In the genomic region with DNA sequence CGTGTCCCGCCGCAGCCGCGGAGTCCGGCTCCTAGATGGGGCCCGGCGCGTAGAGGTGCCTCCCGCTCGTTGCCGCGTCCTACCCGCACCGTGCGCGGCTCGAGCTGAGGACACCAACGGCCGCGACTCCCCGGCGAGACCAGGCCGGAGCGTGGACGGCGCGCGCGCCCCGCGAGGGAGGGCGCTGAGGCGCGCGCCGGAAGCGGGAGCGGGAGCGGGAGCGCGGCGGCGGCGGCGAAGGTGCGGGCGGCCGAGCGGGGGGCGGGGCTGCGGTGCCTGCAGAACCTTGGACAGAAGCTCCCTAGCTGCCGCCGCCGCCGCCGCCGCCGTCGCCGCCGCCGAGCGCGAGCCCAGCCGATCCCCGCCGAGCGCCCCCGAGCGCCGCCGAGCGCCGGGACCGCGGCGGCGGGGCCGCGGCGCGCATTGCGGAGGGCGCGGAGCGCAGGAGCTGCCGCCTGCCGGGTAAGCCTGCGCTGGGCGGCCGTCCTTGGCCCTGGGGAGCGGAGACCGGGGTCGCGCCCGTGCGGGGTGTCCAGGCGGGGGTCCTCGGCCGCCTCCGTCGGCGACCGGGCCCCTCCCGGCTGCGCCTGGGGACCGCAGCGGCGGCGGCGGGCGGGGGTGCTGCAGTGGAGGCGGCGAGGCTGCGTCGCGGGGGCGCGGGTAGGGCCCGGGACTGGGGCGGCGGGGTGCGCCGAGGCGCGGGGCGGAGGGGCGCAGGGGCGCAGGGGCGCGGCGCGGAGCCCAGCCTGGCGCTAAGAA, we compare ENCODE assay signal across 1 cellular context.
A peak's percentile ranks its signal among the peaks of the same experiment; 100 is the strongest.
TF ChIP-seq lines count a peak whose summit lies in the region.

Gene CDK5R1, plus strand, starts transcription at position 293 of the 759 bp plus-strand sequence. CDS start 628 bp downstream, outside the sequence.

TF ChIP-seq in HepG2, 621 proteins besides CTCF, POLR2A, EP300 and RAD21 (continued from another document and continues in another):
- 0 out of 2 replicates have a peak, but pooled peaks have one; percentile 21 for TF ChIP-seq REPIN1 (CRISPR knock-in tag; IDR thresholded peaks at IDR 0.05; ENCODE audit: borderline replicate concordance, low read depth)
- TF ChIP-seq ZNF230 (CRISPR knock-in tag; IDR thresholded peaks at IDR 0.05): no peak
- TF ChIP-seq, protein P1, sequence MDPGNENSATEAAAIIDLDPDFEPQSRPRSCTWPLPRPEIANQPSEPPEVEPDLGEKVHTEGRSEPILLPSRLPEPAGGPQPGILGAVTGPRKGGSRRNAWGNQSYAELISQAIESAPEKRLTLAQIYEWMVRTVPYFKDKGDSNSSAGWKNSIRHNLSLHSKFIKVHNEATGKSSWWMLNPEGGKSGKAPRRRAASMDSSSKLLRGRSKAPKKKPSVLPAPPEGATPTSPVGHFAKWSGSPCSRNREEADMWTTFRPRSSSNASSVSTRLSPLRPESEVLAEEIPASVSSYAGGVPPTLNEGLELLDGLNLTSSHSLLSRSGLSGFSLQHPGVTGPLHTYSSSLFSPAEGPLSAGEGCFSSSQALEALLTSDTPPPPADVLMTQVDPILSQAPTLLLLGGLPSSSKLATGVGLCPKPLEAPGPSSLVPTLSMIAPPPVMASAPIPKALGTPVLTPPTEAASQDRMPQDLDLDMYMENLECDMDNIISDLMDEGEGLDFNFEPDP (CRISPR knock-in tag; conservative IDR thresholded peaks at IDR 0.05): no peak
- TF ChIP-seq STAG1 (CRISPR knock-in tag; IDR thresholded peaks at IDR 0.05): no peak
- TF ChIP-seq, protein P2, sequence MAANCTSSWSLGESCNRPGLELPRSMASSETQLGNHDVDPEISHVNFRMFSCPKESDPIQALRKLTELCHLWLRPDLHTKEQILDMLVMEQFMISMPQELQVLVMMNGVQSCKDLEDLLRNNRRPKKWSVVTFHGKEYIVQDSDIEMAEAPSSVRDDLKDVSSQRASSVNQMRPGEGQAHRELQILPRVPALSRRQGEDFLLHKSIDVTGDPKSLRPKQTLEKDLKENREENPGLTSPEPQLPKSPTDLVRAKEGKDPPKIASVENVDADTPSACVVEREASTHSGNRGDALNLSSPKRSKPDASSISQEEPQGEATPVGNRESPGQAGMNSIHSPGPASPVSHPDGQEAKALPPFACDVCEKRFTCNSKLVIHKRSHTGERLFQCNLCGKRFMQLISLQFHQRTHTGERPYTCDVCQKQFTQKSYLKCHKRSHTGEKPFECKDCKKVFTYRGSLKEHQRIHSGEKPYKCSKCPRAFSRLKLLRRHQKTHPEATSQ (CRISPR knock-in tag; IDR thresholded peaks at IDR 0.05; ENCODE audit: borderline replicate concordance): no peak
- no peak for TF ChIP-seq MLLT10 (CRISPR knock-in tag; IDR thresholded peaks at IDR 0.05)
- no peak for TF ChIP-seq ZNF841 (CRISPR knock-in tag; IDR thresholded peaks at IDR 0.05; ENCODE audit: borderline replicate concordance)
- TF ChIP-seq, protein P3, sequence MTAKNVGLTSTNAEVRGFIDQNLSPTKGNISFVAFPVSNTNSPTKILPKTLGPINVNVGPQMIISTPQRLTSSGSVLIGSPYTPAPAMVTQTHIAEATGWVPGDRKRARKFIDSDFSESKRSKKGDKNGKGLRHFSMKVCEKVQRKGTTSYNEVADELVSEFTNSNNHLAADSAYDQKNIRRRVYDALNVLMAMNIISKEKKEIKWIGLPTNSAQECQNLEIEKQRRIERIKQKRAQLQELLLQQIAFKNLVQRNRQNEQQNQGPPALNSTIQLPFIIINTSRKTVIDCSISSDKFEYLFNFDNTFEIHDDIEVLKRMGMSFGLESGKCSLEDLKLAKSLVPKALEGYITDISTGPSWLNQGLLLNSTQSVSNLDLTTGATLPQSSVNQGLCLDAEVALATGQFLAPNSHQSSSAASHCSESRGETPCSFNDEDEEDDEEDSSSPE (CRISPR knock-in tag; IDR thresholded peaks at IDR 0.05): no peak
- TF ChIP-seq ASH2L (IDR thresholded peaks at IDR 0.05; ENCODE audit: insufficient read length, low read depth, low read length): no peak
- no peak for TF ChIP-seq CBX1 (IDR thresholded peaks at IDR 0.05; ENCODE audit: low read depth)
- TF ChIP-seq ZNF260 (CRISPR knock-in tag; IDR thresholded peaks at IDR 0.05; ENCODE audit: borderline replicate concordance, low read depth): no peak
- TF ChIP-seq MTF1 (CRISPR knock-in tag; IDR thresholded peaks at IDR 0.05): no peak
- no peak for TF ChIP-seq ZNF772 (CRISPR knock-in tag; IDR thresholded peaks at IDR 0.05)
- no peak for TF ChIP-seq EED (CRISPR knock-in tag; IDR thresholded peaks at IDR 0.05)
- TF ChIP-seq ZBTB7B (CRISPR knock-in tag; IDR thresholded peaks at IDR 0.05): no peak
- no peak for TF ChIP-seq ZFP37 (CRISPR knock-in tag; IDR thresholded peaks at IDR 0.05; ENCODE audit: borderline replicate concordance)
- no peak for TF ChIP-seq ZNF235 (CRISPR knock-in tag; IDR thresholded peaks at IDR 0.05; ENCODE audit: borderline replicate concordance)
- TF ChIP-seq IRF1 (CRISPR knock-in tag; IDR thresholded peaks at IDR 0.05; ENCODE audit: low read depth): no peak
- TF ChIP-seq ZNF501 (CRISPR knock-in tag; IDR thresholded peaks at IDR 0.05): no peak
- TF ChIP-seq ZNF142 (CRISPR knock-in tag; IDR thresholded peaks at IDR 0.05): peak; percentile 10; the same call in 1 of the 2 replicates
- TF ChIP-seq ZSCAN21 (CRISPR knock-in tag; IDR thresholded peaks at IDR 0.05; ENCODE audit: borderline replicate concordance): 0 out of 2 replicates have a peak, but pooled peaks have one; percentile 46
- no peak for TF ChIP-seq FOXA1 (IDR thresholded peaks at IDR 0.05)
- TF ChIP-seq FOXA1 (CRISPR knock-in tag; IDR thresholded peaks at IDR 0.05): no peak
- no peak for TF ChIP-seq ZNF660 (CRISPR knock-in tag; IDR thresholded peaks at IDR 0.05; ENCODE audit: borderline replicate concordance, low read depth)
- no peak for TF ChIP-seq ATF5 (CRISPR knock-in tag; IDR thresholded peaks at IDR 0.05; ENCODE audit: low read depth)
- no peak for TF ChIP-seq PHB2 (IDR thresholded peaks at IDR 0.05; ENCODE audit: partially characterized antibody)
- TF ChIP-seq ZNF331 (CRISPR knock-in tag; IDR thresholded peaks at IDR 0.05): no peak
- no peak for TF ChIP-seq ZFP1 (CRISPR knock-in tag; IDR thresholded peaks at IDR 0.05)
- 0 out of 2 replicates have a peak, but pooled peaks have one; percentile 13 for TF ChIP-seq ERF (CRISPR knock-in tag; IDR thresholded peaks at IDR 0.05)
- TF ChIP-seq, protein P4, sequence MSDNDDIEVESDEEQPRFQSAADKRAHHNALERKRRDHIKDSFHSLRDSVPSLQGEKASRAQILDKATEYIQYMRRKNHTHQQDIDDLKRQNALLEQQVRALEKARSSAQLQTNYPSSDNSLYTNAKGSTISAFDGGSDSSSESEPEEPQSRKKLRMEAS (IDR thresholded peaks at IDR 0.05): 0 out of 2 replicates have a peak, but pooled peaks have one; percentile 11
- no peak for TF ChIP-seq ATM (IDR thresholded peaks at IDR 0.05; ENCODE audit: borderline replicate concordance)
- TF ChIP-seq, protein P5, sequence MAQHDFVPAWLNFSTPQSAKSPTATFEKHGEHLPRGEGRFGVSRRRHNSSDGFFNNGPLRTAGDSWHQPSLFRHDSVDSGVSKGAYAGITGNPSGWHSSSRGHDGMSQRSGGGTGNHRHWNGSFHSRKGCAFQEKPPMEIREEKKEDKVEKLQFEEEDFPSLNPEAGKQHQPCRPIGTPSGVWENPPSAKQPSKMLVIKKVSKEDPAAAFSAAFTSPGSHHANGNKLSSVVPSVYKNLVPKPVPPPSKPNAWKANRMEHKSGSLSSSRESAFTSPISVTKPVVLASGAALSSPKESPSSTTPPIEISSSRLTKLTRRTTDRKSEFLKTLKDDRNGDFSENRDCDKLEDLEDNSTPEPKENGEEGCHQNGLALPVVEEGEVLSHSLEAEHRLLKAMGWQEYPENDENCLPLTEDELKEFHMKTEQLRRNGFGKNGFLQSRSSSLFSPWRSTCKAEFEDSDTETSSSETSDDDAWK (CRISPR knock-in tag; IDR thresholded peaks at IDR 0.05): no peak
- TF ChIP-seq, protein P6, sequence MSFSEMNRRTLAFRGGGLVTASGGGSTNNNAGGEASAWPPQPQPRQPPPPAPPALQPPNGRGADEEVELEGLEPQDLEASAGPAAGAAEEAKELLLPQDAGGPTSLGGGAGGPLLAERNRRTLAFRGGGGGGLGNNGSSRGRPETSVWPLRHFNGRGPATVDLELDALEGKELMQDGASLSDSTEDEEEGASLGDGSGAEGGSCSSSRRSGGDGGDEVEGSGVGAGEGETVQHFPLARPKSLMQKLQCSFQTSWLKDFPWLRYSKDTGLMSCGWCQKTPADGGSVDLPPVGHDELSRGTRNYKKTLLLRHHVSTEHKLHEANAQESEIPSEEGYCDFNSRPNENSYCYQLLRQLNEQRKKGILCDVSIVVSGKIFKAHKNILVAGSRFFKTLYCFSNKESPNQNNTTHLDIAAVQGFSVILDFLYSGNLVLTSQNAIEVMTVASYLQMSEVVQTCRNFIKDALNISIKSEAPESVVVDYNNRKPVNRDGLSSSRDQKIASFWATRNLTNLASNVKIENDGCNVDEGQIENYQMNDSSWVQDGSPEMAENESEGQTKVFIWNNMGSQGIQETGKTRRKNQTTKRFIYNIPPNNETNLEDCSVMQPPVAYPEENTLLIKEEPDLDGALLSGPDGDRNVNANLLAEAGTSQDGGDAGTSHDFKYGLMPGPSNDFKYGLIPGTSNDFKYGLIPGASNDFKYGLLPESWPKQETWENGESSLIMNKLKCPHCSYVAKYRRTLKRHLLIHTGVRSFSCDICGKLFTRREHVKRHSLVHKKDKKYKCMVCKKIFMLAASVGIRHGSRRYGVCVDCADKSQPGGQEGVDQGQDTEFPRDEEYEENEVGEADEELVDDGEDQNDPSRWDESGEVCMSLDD (CRISPR knock-in tag; IDR thresholded peaks at IDR 0.05; ENCODE audit: borderline replicate concordance): no peak
- TF ChIP-seq CHD2 (IDR thresholded peaks at IDR 0.05; ENCODE audit: low read depth, low read length): no peak
- TF ChIP-seq ARID3A (IDR thresholded peaks at IDR 0.05; ENCODE audit: low read depth, low read length): no peak
- no peak for TF ChIP-seq ATRX (CRISPR knock-in tag; IDR thresholded peaks at IDR 0.05; ENCODE audit: borderline replicate concordance)
- peak; percentile 7 for TF ChIP-seq HNRNPLL (IDR thresholded peaks at IDR 0.05; ENCODE audit: low read depth, low read length, poor library complexity, severe bottlenecking)
- no peak for TF ChIP-seq NFKBIZ (CRISPR knock-in tag; IDR thresholded peaks at IDR 0.05)
- TF ChIP-seq KDM6A (CRISPR knock-in tag; IDR thresholded peaks at IDR 0.05; ENCODE audit: low read depth): no peak
- TF ChIP-seq ZNF883 (CRISPR knock-in tag; IDR thresholded peaks at IDR 0.05; ENCODE audit: not compliant biosample characterization): peak; percentile 11
- no peak for TF ChIP-seq HMG20B (CRISPR knock-in tag; conservative IDR thresholded peaks at IDR 0.05)
- no peak for TF ChIP-seq NR2F6 (IDR thresholded peaks at IDR 0.05)
- TF ChIP-seq NR2F6 (CRISPR knock-in tag; IDR thresholded peaks at IDR 0.05): no peak
- TF ChIP-seq SAFB2 (CRISPR knock-in tag; IDR thresholded peaks at IDR 0.05; ENCODE audit: borderline replicate concordance, low read depth): 0 out of 2 replicates have a peak, but pooled peaks have one; percentile 7
